ENCODE assay signal across 14 cellular contexts in the genomic region with DNA sequence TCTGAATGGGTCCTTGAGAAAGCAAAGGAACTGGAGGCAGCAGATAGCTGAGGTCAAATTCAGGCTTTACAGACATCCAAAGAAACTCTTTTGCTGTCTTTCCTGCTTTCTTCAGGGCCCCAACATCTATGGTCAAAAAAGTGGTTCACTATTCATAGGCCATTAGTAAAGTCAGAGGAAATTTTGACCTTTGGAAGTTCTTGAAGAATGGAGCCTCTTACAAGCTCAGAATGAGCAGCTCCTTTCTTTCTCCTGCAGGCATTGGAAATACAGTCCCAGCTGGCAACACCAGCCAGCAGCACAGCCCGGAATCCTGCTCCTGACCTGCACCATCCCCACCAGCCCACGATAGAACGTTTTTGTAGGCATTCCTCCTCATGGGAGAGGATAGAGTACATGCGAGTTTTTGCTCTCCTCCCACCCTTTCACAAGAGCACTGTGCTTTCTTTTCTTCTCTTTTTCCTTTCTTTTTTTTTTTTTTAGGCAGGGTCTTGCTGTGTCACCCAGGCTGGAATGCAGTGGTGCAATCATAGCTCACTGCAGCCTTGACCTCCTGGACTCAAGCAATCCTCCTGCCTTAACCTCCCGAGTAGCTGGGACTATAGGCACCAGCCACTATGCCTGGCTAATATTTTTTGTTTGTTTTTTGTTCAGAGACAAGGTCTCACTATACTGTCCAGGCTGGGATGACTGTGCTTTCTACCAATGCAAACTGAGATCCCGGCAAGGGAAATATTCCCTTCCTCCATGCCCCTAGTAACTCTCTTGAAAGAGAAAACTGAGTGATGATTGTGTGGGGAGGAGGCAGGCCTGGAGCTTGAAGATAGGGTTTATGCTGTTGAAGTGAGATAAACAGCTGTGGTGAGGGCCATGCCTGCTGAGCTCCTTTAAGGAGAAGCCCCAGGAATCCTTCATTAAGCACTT.
DNase-seq lines count a peak whose midpoint lies in the region; ATAC-seq, FAIRE-seq and TF ChIP-seq lines count a peak whose summit lies in the region.
"Had no signal": no experiment of that assay in that cellular context is flagged by ENCODE, and none has a peak within 500 bp of the region (broad histone marks: within the 10 kb centered on the region; RNA-seq: fewer than 3 reads in every experiment).

No MANE protein-coding gene starts in this region.

- H3K27ac ChIP-seq in astrocyte (ENCODE audit: low read depth, low read length) (no peak overlapping the region), thoracic aorta (peak overlapping the region; percentile 57 to 73)
- H3K27ac ChIP-seq: 22Rv1, colonic mucosa had no signal

- H2AFZ ChIP-seq in astrocyte (ENCODE audit: low read depth, low read length) = no peak overlapping the region

- no peak overlapping the region for H3K9ac ChIP-seq in astrocyte (ENCODE audit: low read length)

- peak overlapping the region; percentile 29 for H3K4me3 Mint-ChIP-seq in astrocyte (ENCODE audit: unreplicated experiment)
- H3K4me3 Mint-ChIP-seq: naive thymus-derived CD4-positive, alpha-beta T cell; T-helper 2 cell treated with Interferon-gamma antibody and Interleukin-4, amounts not matched to agents 5 μg/mL and 100 μg/mL, for 36 hours had no signal

- peaks cover 18% of the 10 kb centered on the region for H3K79me2 ChIP-seq in astrocyte (ENCODE audit: insufficient read depth, low read length)

- no peaks in the 10 kb centered on the region for H3K27me3 Mint-ChIP-seq in astrocyte (ENCODE audit: low read depth, unreplicated experiment)

- H3K4me2 ChIP-seq in astrocyte (ENCODE audit: low read length) = peak overlapping the region; percentile 38

- H3K27ac Mint-ChIP-seq in astrocyte (ENCODE audit: unreplicated experiment) = peak overlapping the region; percentile 62
- H3K27ac Mint-ChIP-seq: naive thymus-derived CD4-positive, alpha-beta T cell; T-helper 2 cell treated with Interferon-gamma antibody and Interleukin-4, amounts not matched to agents 5 μg/mL and 100 μg/mL, for 36 hours had no signal

- TF ChIP-seq CTCF in astrocyte (IDR thresholded peaks at IDR 0.05; ENCODE audit: insufficient read depth, low read depth, low read length) (no peak), thoracic aorta (IDR thresholded peaks at IDR 0.05) (no peak)

- DNase-seq in DMS 273 (lab: John Stamatoyannopoulos, UW; ENCODE audit: unreplicated experiment) (peak; percentile 33), DMS 273 treated with DMSO at 0.1 percent for 48 hours (lab: John Stamatoyannopoulos, UW) (no peak), astrocyte (ENCODE audit: low read depth) (no peak), iris pigment epithelial cell (ENCODE audit: low read depth) (peak; percentile 48), thoracic aorta (ENCODE audit: low spot score) (no peak), iPS-NIHi11 (ENCODE audit: low spot score) (no peak), dedifferentiated amniotic fluid mesenchymal stem cell (ENCODE audit: extremely low spot score) (no peak)
- DNase-seq: colonic mucosa; DMS53; naive thymus-derived CD4-positive, alpha-beta T cell; NCI-H146 had no signal

- no peaks in the 10 kb centered on the region for H3K9me3 ChIP-seq in astrocyte (ENCODE audit: insufficient read depth, low read depth, low read length)
- no peaks in the 10 kb centered on the region for H3K9me3 ChIP-seq in thoracic aorta
- H3K9me3 ChIP-seq: colonic mucosa had no signal

- H3K36me3 ChIP-seq in astrocyte (ENCODE audit: insufficient read depth, low read length) = peaks cover 5% of the 10 kb centered on the region
- H3K36me3 ChIP-seq in thoracic aorta = no peaks in the 10 kb centered on the region
- H3K36me3 ChIP-seq: colonic mucosa had no signal

- no peak for FAIRE-seq in astrocyte (lab: Jason Lieb, UNC)

- H3K4me3 ChIP-seq in astrocyte (ENCODE audit: insufficient read depth, low read depth, low read length) (no peak overlapping the region), thoracic aorta (no peak overlapping the region)
- H3K4me3 ChIP-seq: colonic mucosa had no signal

- peaks cover 20% of the 10 kb centered on the region for H3K4me1 ChIP-seq in astrocyte (ENCODE audit: insufficient read depth, low read length)
- H3K4me1 ChIP-seq in thoracic aorta (ENCODE audit: control insufficient read depth in 1 of 2, low read depth in 2 of 2) = peaks cover 24 to 42% of the 10 kb centered on the region in 2 donors
- H3K4me1 ChIP-seq: colonic mucosa had no signal

- peaks cover 2% of the 10 kb centered on the region for H3K9me3 Mint-ChIP-seq in astrocyte (ENCODE audit: unreplicated experiment)
- H3K9me3 Mint-ChIP-seq: T-helper 2 cell treated with Interferon-gamma antibody and Interleukin-4, amounts not matched to agents 5 μg/mL and 100 μg/mL, for 36 hours had no signal

- H3K27me3 ChIP-seq in astrocyte (ENCODE audit: insufficient read depth, low read length) = no peaks in the 10 kb centered on the region
- no peaks in the 10 kb centered on the region for H3K27me3 ChIP-seq in thoracic aorta (replicated peaks; ENCODE audit: insufficient read depth)
- H3K27me3 ChIP-seq: colonic mucosa had no signal

- peaks cover 17% of the 10 kb centered on the region for H3K36me3 Mint-ChIP-seq in astrocyte (ENCODE audit: low read depth, unreplicated experiment)

- H3K4me1 Mint-ChIP-seq in astrocyte (ENCODE audit: low read depth, unreplicated experiment) = peaks cover 23% of the 10 kb centered on the region

- ATAC-seq in thoracic aorta (ENCODE audit: insufficient number of reproducible peaks, low FRiP score, low read depth) (peak; percentile 75), HG03342 (IDR thresholded peaks at IDR 0.05; ENCODE audit: unreplicated experiment) (no peak)
- ATAC-seq: naive thymus-derived CD4-positive, alpha-beta T cell had no signal

- peaks cover 21% of the 10 kb centered on the region for H4K20me1 ChIP-seq in astrocyte (ENCODE audit: insufficient read depth, low read length)

Comparison
In these comparisons a context has a peak if more than half of its experiments do, and no peak if none do; other contexts are left out.
1. DNase-seq: peak in DMS 273 (single experiment) and iris pigment epithelial cell (single experiment); none in DMS 273 treated with DMSO at 0.1 percent for 48 hours (single experiment), astrocyte (single experiment), thoracic aorta (single experiment), iPS-NIHi11 (single experiment) and dedifferentiated amniotic fluid mesenchymal stem cell (single experiment).